In genomic region chr4:130147618-130148017, GRCh38 we compare ENCODE assay signal across 32 cellular contexts.
DNase-seq lines count a peak whose midpoint lies in the region; FAIRE-seq and TF ChIP-seq lines count a peak whose summit lies in the region.
"Had no signal": no experiment of that assay in that cellular context is flagged by ENCODE, and none has a peak within 500 bp of the region (broad histone marks: within the 10 kb centered on the region; RNA-seq: fewer than 3 reads in every experiment).

No MANE protein-coding gene starts in this region.

- peak overlapping the region; percentile 48 for H3K14ac ChIP-seq in H1 (ENCODE audit: insufficient read length)

- DNase-seq in NCI-H345 (lab: John Stamatoyannopoulos, UW): peak; percentile 4
- no peak for DNase-seq in NCI-H345 treated with DMSO at 0.1 percent for 48 hours (lab: John Stamatoyannopoulos, UW; ENCODE audit: unreplicated experiment)
- no peak for DNase-seq in H1 (ENCODE audit: low read depth in 1 of 2, low spot score in 2 of 2)
- DNase-seq in mesendoderm: peak; percentile 72
- no peak for DNase-seq in activated T-cell treated with anti-CD3 and anti-CD28 coated beads for 4 hours
- DNase-seq in HPDE6-E6E7 (ENCODE audit: extremely low spot score): no peak
- DNase-seq in HEK293T (ENCODE audit: extremely low spot score): no peak
- DNase-seq: activated CD4-positive, alpha-beta T cell treated with anti-CD3 and anti-CD28 coated beads for 1 hour; activated CD8-positive, alpha-beta T cell treated with anti-CD3 and anti-CD28 coated beads, Interleukin-2, amount 10 ng/mL, durations not matched to agents 7 days and 5 days; activated effector memory CD4-positive, alpha-beta T cell treated with Interleukin-2 at 50 U/mL for 16 hours; activated naive CD8-positive, alpha-beta T cell treated with anti-CD3 and anti-CD28 coated beads for 36 hours; dermis blood vessel endothelial cell; DMS79 treated with DMSO at 0.1 percent for 48 hours; esophagus squamous epithelium; foreskin melanocyte; HFFc6; Karpas-422; natural killer cell; NCI-H1694 treated with DMSO at 0.1 percent for 48 hours; NCI-H2171 treated with DMSO at 0.1 percent for 48 hours; NCI-H774; right lobe of liver; RPMI8226; stimulated activated CD4-positive, alpha-beta T cell treated with anti-CD3 and anti-CD28 coated beads, Interleukin-12 subunit alpha, Interleukin-12 subunit beta, amount 100 ng/mL, for 4 hours; stimulated activated CD4-positive, alpha-beta T cell treated with anti-CD3 and anti-CD28 coated beads, Interleukin-4, amount 100 ng/mL, for 1 hour; T-helper 1 cell; upper lobe of right lung had no signal

- TF ChIP-seq RAD21 in H1 (IDR thresholded peaks at IDR 0.05 in 1 of 2, conservative IDR thresholded peaks at IDR 0.05 in 1 of 2; ENCODE audit: low read depth in 2 of 2, low read length in 2 of 2): no peak

- H3K27ac ChIP-seq in H1 (ENCODE audit: low read depth, low read length) (peak overlapping the region; percentile 55), mesendoderm (ENCODE audit: low read depth, low read length) (no peak overlapping the region), temporal lobe (ENCODE audit: low read depth, low read length) (peak overlapping the region; percentile 4)
- H3K27ac ChIP-seq: ascending aorta, esophagus squamous epithelium, parathyroid adenoma, right lobe of liver, SJSA1, upper lobe of right lung had no signal

- POLR2A ChIA-PET in H1 (lab: Charles Lee; ENCODE audit: partially characterized antibody) (no interaction called here), HEK293T (lab: Yijun Ruan, JAX) (no interaction called here)

- no peak overlapping the region; a peak in 1 of 4 replicates for H3K4me2 ChIP-seq in H1 (ENCODE audit: insufficient read depth in 1 of 2, low read depth in 2 of 2, low read length in 2 of 2)
- no peak overlapping the region for H3K4me2 ChIP-seq in mesendoderm (ENCODE audit: low read length)

- H3K36me3 ChIP-seq in H1 (ENCODE audit: control insufficient read depth in 2 of 4, insufficient read depth in 4 of 4, low read length in 3 of 4) (no peaks in the 10 kb centered on the region), mesendoderm (ENCODE audit: control insufficient read depth, insufficient read depth, low read length) (no peaks in the 10 kb centered on the region)
- H3K36me3 ChIP-seq: ascending aorta, esophagus squamous epithelium, right lobe of liver, SJSA1, upper lobe of right lung had no signal

- no peak for FAIRE-seq in H1 (lab: Jason Lieb, UNC)
- FAIRE-seq: endometrium had no signal

- H3K4ac ChIP-seq in H1 (replicated peaks; ENCODE audit: insufficient read length, low read depth, low read length): no peak overlapping the region
- H3K4ac ChIP-seq in mesendoderm (ENCODE audit: low read depth, low read length): no peak overlapping the region

- no peak overlapping the region for H2BK5ac ChIP-seq in H1 (ENCODE audit: low read depth, low read length)
- no peak overlapping the region for H2BK5ac ChIP-seq in mesendoderm (ENCODE audit: low read length)

- H3K4me3 ChIP-seq in H1 (ENCODE audit: extremely low read depth in 1 of 4, insufficient read depth in 2 of 4, low read depth in 3 of 4, low read length in 4 of 4) (no peak overlapping the region), mesendoderm (ENCODE audit: low read length) (no peak overlapping the region)
- H3K4me3 ChIP-seq: ascending aorta, esophagus squamous epithelium, right lobe of liver, SJSA1, upper lobe of right lung had no signal

- no peak overlapping the region for H2AK5ac ChIP-seq in H1 (ENCODE audit: low read depth, low read length)
- H2AK5ac ChIP-seq in mesendoderm (ENCODE audit: low read length): no peak overlapping the region

- H3K23ac ChIP-seq in H1 (ENCODE audit: insufficient read length): no peak overlapping the region
- H3K23ac ChIP-seq in mesendoderm (ENCODE audit: low read length): no peak overlapping the region

- CTCF ChIA-PET in H1 (lab: Charles Lee; ENCODE audit: partially characterized antibody) (no interaction called here), HEK293T (lab: Yijun Ruan, JAX) (no interaction called here)

- H3K79me1 ChIP-seq in H1 (ENCODE audit: low read depth, low read length): no peaks in the 10 kb centered on the region
- H3K79me1 ChIP-seq in mesendoderm (ENCODE audit: low read length): no peaks in the 10 kb centered on the region

- H3K79me2 ChIP-seq in H1 (ENCODE audit: control insufficient read depth in 1 of 2, insufficient read depth in 2 of 2, low read length in 2 of 2): no peaks in the 10 kb centered on the region
- no peaks in the 10 kb centered on the region for H3K79me2 ChIP-seq in mesendoderm (ENCODE audit: control insufficient read depth, insufficient read depth, low read length)
- H3K79me2 ChIP-seq: parathyroid adenoma had no signal

- H2BK15ac ChIP-seq in H1 (ENCODE audit: low read length) (no peak overlapping the region), mesendoderm (replicated peaks; ENCODE audit: low read depth) (no peak overlapping the region)

- no peak overlapping the region for H2BK20ac ChIP-seq in H1 (ENCODE audit: low read length)

- H2BK12ac ChIP-seq in H1 (ENCODE audit: low read depth, low read length): no peak overlapping the region

- peak overlapping the region; percentile 14; the same call in 1 of the 2 replicates for H2AFZ ChIP-seq in H1 (ENCODE audit: low read length)
- H2AFZ ChIP-seq: parathyroid adenoma had no signal

- H4K91ac ChIP-seq in H1 (replicated peaks; ENCODE audit: insufficient read length, low read length): no peak overlapping the region

- H4K5ac ChIP-seq in H1 (ENCODE audit: insufficient read length, low read depth, low read length) (no peak overlapping the region), mesendoderm (ENCODE audit: low read length) (no peak overlapping the region)

- H4K20me1 ChIP-seq in H1 (replicated peaks in 1 of 2; ENCODE audit: control insufficient read depth in 1 of 2, insufficient read depth in 2 of 2, low read length in 2 of 2): no peaks in the 10 kb centered on the region

- H3K27me3 ChIP-seq in H1 (replicated peaks in 1 of 4; ENCODE audit: control insufficient read depth in 3 of 4, extremely low read depth in 1 of 4, insufficient read depth in 3 of 4, low read length in 3 of 4) (no peaks in the 10 kb centered on the region), mesendoderm (ENCODE audit: insufficient read depth, low read length, poor library complexity) (no peaks in the 10 kb centered on the region)
- H3K27me3 ChIP-seq: ascending aorta, esophagus squamous epithelium, right lobe of liver, SJSA1, upper lobe of right lung had no signal

- peak overlapping the region; percentile 2; the same call in 1 of the 2 replicates for H4K8ac ChIP-seq in H1 (ENCODE audit: extremely low read depth, insufficient read depth, low read length)
- no peak overlapping the region for H4K8ac ChIP-seq in mesendoderm (ENCODE audit: low read depth, low read length)

- H3K56ac ChIP-seq in H1 (replicated peaks; ENCODE audit: insufficient read length, low read depth, low read length): no peak overlapping the region
- H3K56ac ChIP-seq in mesendoderm (ENCODE audit: low read length): no peak overlapping the region

- H2BK120ac ChIP-seq in H1 (replicated peaks; ENCODE audit: low read depth, low read length) (no peak overlapping the region), mesendoderm (ENCODE audit: low read depth, low read length) (no peak overlapping the region)

- H3K9ac ChIP-seq in H1 (replicated peaks in 1 of 4; ENCODE audit: extremely low read depth in 1 of 4, low read depth in 3 of 4, low read length in 3 of 4) (no peak overlapping the region), mesendoderm (ENCODE audit: low read length) (no peak overlapping the region)
- H3K9ac ChIP-seq: parathyroid adenoma had no signal

- 79% methylated on average over 2 of the region's 2 CpGs; no CpG with 5 or more reads in 1 of the 2 experiments for WGBS in H1 (ENCODE audit: extremely low coverage in 1 of 2, insufficient coverage in 1 of 2, insufficient read length in 1 of 2, insufficient replicate concordance in 2 of 2, low coverage in 1 of 2, low lambda C conversion rate in 2 of 2, missing lambda C conversion rate in 1 of 2), 2 experiments
- no CpG with 5 or more reads among the region's 2 CpGs for WGBS in mesendoderm (ENCODE audit: extremely low coverage, insufficient coverage, low lambda C conversion rate)

- TF ChIP-seq POLR2A in H1 (IDR thresholded peaks at IDR 0.05; ENCODE audit: control extremely low read depth in 1 of 2, low read depth in 2 of 2, low read length in 2 of 2): no peak

- H3K23me2 ChIP-seq in H1 (ENCODE audit: low read depth, low read length): no peaks in the 10 kb centered on the region

- H3K18ac ChIP-seq in H1 (ENCODE audit: extremely low read depth, low read length) (no peak overlapping the region), mesendoderm (ENCODE audit: low read length) (no peak overlapping the region)

- TF ChIP-seq CTCF in H1 (IDR thresholded peaks at IDR 0.05; ENCODE audit: control extremely low read depth in 1 of 3, insufficient read depth in 1 of 3, low read depth in 1 of 3, low read length in 3 of 3): no peak

- TF ChIP-seq EP300 in H1 (IDR thresholded peaks at IDR 0.05; ENCODE audit: borderline replicate concordance in 1 of 2, low read depth in 2 of 2, low read length in 2 of 2): no peak

- no peaks in the 10 kb centered on the region for H3K9me3 ChIP-seq in H1 (ENCODE audit: insufficient read depth in 2 of 2, low read depth in 1 of 2, low read length in 1 of 2)
- H3K9me3 ChIP-seq: ascending aorta, esophagus squamous epithelium, right lobe of liver, SJSA1, upper lobe of right lung had no signal

- H3K4me1 ChIP-seq in H1 (replicated peaks in 1 of 4; ENCODE audit: control insufficient read depth in 3 of 4, insufficient read depth in 4 of 4, low read length in 3 of 4): peaks cover 0 to 9% (median 2%) of the 10 kb centered on the region in 4 experiments; a peak in 2 of 7 replicates
- peaks cover 2% of the 10 kb centered on the region for H3K4me1 ChIP-seq in mesendoderm (ENCODE audit: control insufficient read depth, low read depth, low read length)
- H3K4me1 ChIP-seq: ascending aorta, esophagus squamous epithelium, parathyroid adenoma, right lobe of liver, SJSA1, upper lobe of right lung had no signal

TF ChIP-seq in H1, 55 proteins besides CTCF, POLR2A, EP300 and RAD21 (continues in another document):
- no peak for TF ChIP-seq SP4 (IDR thresholded peaks at IDR 0.05; ENCODE audit: low read length)
- TF ChIP-seq PHF8 (conservative IDR thresholded peaks at IDR 0.05; ENCODE audit: low read depth, low read length): no peak
- no peak for TF ChIP-seq BRCA1 (IDR thresholded peaks at IDR 0.05; ENCODE audit: low read depth, low read length)
- TF ChIP-seq JUN (IDR thresholded peaks at IDR 0.05; ENCODE audit: low read depth, low read length): no peak
- TF ChIP-seq BACH1 (IDR thresholded peaks at IDR 0.05; ENCODE audit: low read length): no peak

TF ChIP-seq in HEK293T, 16 proteins besides CTCF, POLR2A, EP300 and RAD21:
- TF ChIP-seq LEF1 (IDR thresholded peaks at IDR 0.05; ENCODE audit: borderline replicate concordance): no peak
- TF ChIP-seq ELF4 (IDR thresholded peaks at IDR 0.05): no peak
- no peak for TF ChIP-seq NFRKB (IDR thresholded peaks at IDR 0.05)

Comparison
In these comparisons a context has a peak if more than half of its experiments do, and no peak if none do; other contexts are left out.
1. DNase-seq: peak in NCI-H345 (single experiment) and mesendoderm (single experiment); none in NCI-H345 treated with DMSO at 0.1 percent for 48 hours (single experiment), H1 (0 of 2), activated T-cell treated with anti-CD3 and anti-CD28 coated beads for 4 hours (single experiment), HPDE6-E6E7 (single experiment) and HEK293T (single experiment).